ENCODE assay signal across 9 cellular contexts in genomic region chr14:37903561-37904191, GRCh38.
A peak's percentile ranks its signal among the peaks of the same experiment; 100 is the strongest.
DNase-seq lines count a peak whose midpoint lies in the region; ATAC-seq and FAIRE-seq lines count a peak whose summit lies in the region.
"Had no signal": no experiment of that assay in that cellular context is flagged by ENCODE, and none has a peak within 500 bp of the region (broad histone marks: within the 10 kb centered on the region; RNA-seq: fewer than 3 reads in every experiment).

No MANE protein-coding gene starts in this region.

- no peak overlapping the region for H3K27ac ChIP-seq in aorta (ENCODE audit: low read depth in 1 of 2, low read length in 2 of 2)

- no peak for ATAC-seq in aorta (ENCODE audit: low FRiP score)

- H3K9me3 ChIP-seq in aorta (ENCODE audit: control insufficient read depth, low read length) (no peaks in the 10 kb centered on the region), MG63 (no peaks in the 10 kb centered on the region)

- DNase-seq in ACHN (peak; percentile 50), NCI-H1092 (lab: John Stamatoyannopoulos, UW) (peak; percentile 61), germinal center (ENCODE audit: low spot score) (peak; percentile 3), retina (peak; percentile 48), aorta (no peak), MG63 (no peak)
- DNase-seq: stimulated activated naive B cell treated with anti-CD40 and anti-IgM and Interleukin-4, amounts not matched to agents 10 μg/mL and 1 μg/mL and 100 μg/mL, for 72 hours had no signal

- FAIRE-seq in G401.6 (lab: Jason Lieb, UNC) (peak; percentile 88), TTC549 (lab: Jason Lieb, UNC) (peak; percentile 58)

- WGBS in aorta, 2 donors = 14% methylated on average over 8 of the region's 8 CpGs

- H3K4me1 ChIP-seq in aorta (ENCODE audit: control insufficient read depth in 1 of 2, insufficient read depth in 2 of 2, low read length in 2 of 2) = no peaks in the 10 kb centered on the region

- no peak overlapping the region for H3K4me3 ChIP-seq in aorta (ENCODE audit: low read length in 2 of 2)
- no peak overlapping the region for H3K4me3 ChIP-seq in MG63

- in situ Hi-C loops in ACHN (cut with HindIII; ENCODE audit: low pct_ligation_motif_present, low pct_unique_long_range_greater_than_20kb, low sequenced_read_pairs) = no loop called here

- H3K27me3 ChIP-seq in aorta (ENCODE audit: control insufficient read depth in 1 of 2, insufficient read depth in 2 of 2, low read length in 1 of 2) (no peaks in the 10 kb centered on the region), MG63 (no peaks in the 10 kb centered on the region)

- H3K36me3 ChIP-seq in aorta (ENCODE audit: control insufficient read depth in 1 of 2, insufficient read depth in 2 of 2, low read length in 1 of 2) (no peaks in the 10 kb centered on the region), MG63 (no peaks in the 10 kb centered on the region)

- intact Hi-C loops in aorta (cut with DNase I) = loop anchor here in 1 of 2 donors (10.0 kb wide), 2 partner anchors 301 to 961 kb away; partner anchors contain the start of gene SSTR1

Comparison
In these comparisons a context has a peak if more than half of its experiments do, and no peak if none do; other contexts are left out.
1. DNase-seq: peak in ACHN (single experiment), NCI-H1092 (single experiment), germinal center (single experiment) and retina (single experiment); none in aorta (0 of 2) and MG63 (single experiment).